Comparison of ENCODE assay signal across 8 cellular contexts in the genomic region with DNA sequence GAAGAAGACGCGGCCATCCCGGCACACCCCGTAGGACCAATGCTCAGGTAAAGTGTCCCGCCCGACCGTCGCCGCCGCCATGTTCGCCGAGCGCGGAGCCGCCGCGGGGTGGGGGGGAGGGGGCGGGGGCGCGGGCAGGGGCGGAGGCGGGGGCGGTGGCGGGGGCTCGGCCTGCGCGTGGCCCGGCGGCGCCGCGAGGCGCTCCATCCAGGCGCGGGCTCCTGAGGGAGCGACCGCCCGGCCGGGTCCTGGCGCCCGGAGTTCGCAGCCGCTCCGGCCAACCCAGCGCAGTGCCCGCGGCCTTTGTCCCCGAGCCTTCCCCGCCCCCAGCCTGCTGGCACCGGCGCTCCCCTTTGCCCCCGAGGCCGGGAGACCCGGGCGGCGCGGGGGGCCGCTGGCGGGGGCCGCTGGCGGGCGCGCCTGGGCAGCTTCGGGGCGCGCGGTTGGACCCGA. TPM values are rescaled to one million over a fixed set of nuclear protein-coding genes. Genes with fewer than 3 reads are reported as not detected.
A peak's percentile ranks its signal among the peaks of the same experiment; 100 is the strongest.
DNase-seq lines count a peak whose midpoint lies in the region; ATAC-seq and TF ChIP-seq lines count a peak whose summit lies in the region.

A gene with protein sequence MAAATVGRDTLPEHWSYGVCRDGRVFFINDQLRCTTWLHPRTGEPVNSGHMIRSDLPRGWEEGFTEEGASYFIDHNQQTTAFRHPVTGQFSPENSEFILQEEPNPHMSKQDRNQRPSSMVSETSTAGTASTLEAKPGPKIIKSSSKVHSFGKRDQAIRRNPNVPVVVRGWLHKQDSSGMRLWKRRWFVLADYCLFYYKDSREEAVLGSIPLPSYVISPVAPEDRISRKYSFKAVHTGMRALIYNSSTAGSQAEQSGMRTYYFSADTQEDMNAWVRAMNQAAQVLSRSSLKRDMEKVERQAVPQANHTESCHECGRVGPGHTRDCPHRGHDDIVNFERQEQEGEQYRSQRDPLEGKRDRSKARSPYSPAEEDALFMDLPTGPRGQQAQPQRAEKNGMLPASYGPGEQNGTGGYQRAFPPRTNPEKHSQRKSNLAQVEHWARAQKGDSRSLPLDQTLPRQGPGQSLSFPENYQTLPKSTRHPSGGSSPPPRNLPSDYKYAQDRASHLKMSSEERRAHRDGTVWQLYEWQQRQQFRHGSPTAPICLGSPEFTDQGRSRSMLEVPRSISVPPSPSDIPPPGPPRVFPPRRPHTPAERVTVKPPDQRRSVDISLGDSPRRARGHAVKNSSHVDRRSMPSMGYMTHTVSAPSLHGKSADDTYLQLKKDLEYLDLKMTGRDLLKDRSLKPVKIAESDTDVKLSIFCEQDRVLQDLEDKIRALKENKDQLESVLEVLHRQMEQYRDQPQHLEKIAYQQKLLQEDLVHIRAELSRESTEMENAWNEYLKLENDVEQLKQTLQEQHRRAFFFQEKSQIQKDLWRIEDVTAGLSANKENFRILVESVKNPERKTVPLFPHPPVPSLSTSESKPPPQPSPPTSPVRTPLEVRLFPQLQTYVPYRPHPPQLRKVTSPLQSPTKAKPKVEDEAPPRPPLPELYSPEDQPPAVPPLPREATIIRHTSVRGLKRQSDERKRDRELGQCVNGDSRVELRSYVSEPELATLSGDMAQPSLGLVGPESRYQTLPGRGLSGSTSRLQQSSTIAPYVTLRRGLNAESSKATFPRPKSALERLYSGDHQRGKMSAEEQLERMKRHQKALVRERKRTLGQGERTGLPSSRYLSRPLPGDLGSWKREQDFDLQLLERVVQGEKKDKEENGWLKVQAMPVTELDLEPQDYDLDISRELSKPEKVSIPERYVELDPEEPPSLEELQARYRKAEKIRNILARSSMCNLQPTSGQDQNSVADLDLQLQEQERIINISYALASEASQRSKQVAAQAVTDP (minus strand): TSS at position 94 of the 453 bp plus-strand sequence. CDS start 13 bp downstream, at position 81.

- no peak for ATAC-seq in HG02973 (IDR thresholded peaks at IDR 0.05; ENCODE audit: unreplicated experiment)
- no peak for ATAC-seq in GM21515 (IDR thresholded peaks at IDR 0.05; ENCODE audit: unreplicated experiment)

- peaks cover 4 to 8% (median 5%) of the 10 kb centered on the region in 4 donors for H3K4me1 Mint-ChIP-seq in CD4-positive, alpha-beta memory T cell
- H3K4me1 Mint-ChIP-seq in activated naive CD8-positive, alpha-beta T cell (ENCODE audit: low read depth) = peaks cover 4% of the 10 kb centered on the region

- POLR2A ChIA-PET in CD4-positive, alpha-beta memory T cell (lab: Charles Lee; ENCODE audit: partially characterized antibody) = interaction anchor here (1.0 to 1.5 kb wide), 2 partner anchors 8 to 63 kb away, joined by 4 to 7 read pairs; a partner anchor contains a TSS

- no peak for TF ChIP-seq CTCF in HL-60 (IDR thresholded peaks at IDR 0.05; ENCODE audit: insufficient read depth, low read length)

- H3K4me3 ChIP-seq in CD4-positive, alpha-beta memory T cell (ENCODE audit: low read length in 2 of 2) = peak within 1 kb of the TSS; percentile 4 to 29
- H3K4me3 ChIP-seq in HL-60 (replicated peaks; ENCODE audit: insufficient read depth, low read length) (peak within 1 kb of the TSS; percentile 48), iPS-11a (ENCODE audit: low read depth, low read length) (peak within 1 kb of the TSS; percentile 63), skeletal muscle satellite cell (ENCODE audit: low read length) (peak within 1 kb of the TSS; percentile 65)

- peaks cover 7% of the 10 kb centered on the region for H3K27me3 ChIP-seq in CD4-positive, alpha-beta memory T cell (ENCODE audit: insufficient read depth, low read length)
- H3K27me3 ChIP-seq in HL-60 (ENCODE audit: insufficient read depth, poor library complexity, severe bottlenecking) (peaks cover 54% of the 10 kb centered on the region), skeletal muscle satellite cell (ENCODE audit: control insufficient read depth, insufficient read depth, low read length) (no peaks in the 10 kb centered on the region)

- H3K9me3 ChIP-seq in CD4-positive, alpha-beta memory T cell (ENCODE audit: control insufficient read depth in 1 of 2, low read length in 2 of 2) = no peaks in the 10 kb centered on the region
- no peaks in the 10 kb centered on the region for H3K9me3 ChIP-seq in skeletal muscle satellite cell (replicated peaks; ENCODE audit: low read length)

- peak within 1 kb of the TSS; percentile 47 for H3K9ac ChIP-seq in skeletal muscle satellite cell (ENCODE audit: low read depth, low read length)

- H3K4me2 ChIP-seq in skeletal muscle satellite cell (ENCODE audit: low read length) = peak within 1 kb of the TSS; percentile 86

- no peak within 1 kb of the TSS for H3K27ac ChIP-seq in CD4-positive, alpha-beta memory T cell (ENCODE audit: low read depth, low read length)
- H3K27ac ChIP-seq in HL-60 (replicated peaks) = no peak within 1 kb of the TSS

- H3K27me3 Mint-ChIP-seq in CD4-positive, alpha-beta memory T cell = peaks cover 7 to 8% of the 10 kb centered on the region in 2 donors
- peaks cover 16% of the 10 kb centered on the region for H3K27me3 Mint-ChIP-seq in activated naive CD8-positive, alpha-beta T cell

- H3K4me3 Mint-ChIP-seq in CD4-positive, alpha-beta memory T cell = peak within 1 kb of the TSS; percentile 89 to 99 (median 95)
- peak within 1 kb of the TSS; percentile 93 for H3K4me3 Mint-ChIP-seq in activated naive CD8-positive, alpha-beta T cell

- H3K9me3 Mint-ChIP-seq in CD4-positive, alpha-beta memory T cell = peaks cover 0 to 2% (median 0%) of the 10 kb centered on the region in 8 donors
- no peaks in the 10 kb centered on the region for H3K9me3 Mint-ChIP-seq in activated naive CD8-positive, alpha-beta T cell (ENCODE audit: low read depth)

- DNase-seq in CD4-positive, alpha-beta memory T cell = peak in 2 of 5 donors; percentile 5 to 12
- DNase-seq in HL-60 (ENCODE audit: low read depth in 1 of 2, low spot score in 1 of 2) (no peak), NCI-H2029 treated with DMSO at 0.1 percent for 48 hours (lab: John Stamatoyannopoulos, UW) (no peak)

- peaks cover 7% of the 10 kb centered on the region for H3K4me1 ChIP-seq in CD4-positive, alpha-beta memory T cell (ENCODE audit: insufficient read depth, low read length)
- H3K4me1 ChIP-seq in skeletal muscle satellite cell (ENCODE audit: control insufficient read depth, insufficient read depth, low read length) = peaks cover 44% of the 10 kb centered on the region

- intact Hi-C loops in CD4-positive, alpha-beta memory T cell (cut with micrococcal nuclease) = loop anchor here (2.0 kb wide), 1 partner anchor 62 kb away; a partner anchor contains a TSS

- no peaks in the 10 kb centered on the region for H3K36me3 ChIP-seq in CD4-positive, alpha-beta memory T cell (ENCODE audit: insufficient read depth, low read length)
- H3K36me3 ChIP-seq in skeletal muscle satellite cell (ENCODE audit: insufficient read depth, low read length) = no peaks in the 10 kb centered on the region

- H3K27ac Mint-ChIP-seq in CD4-positive, alpha-beta memory T cell = peak within 1 kb of the TSS; percentile 14 to 79 (median 65)
- peak within 1 kb of the TSS; percentile 47 for H3K27ac Mint-ChIP-seq in activated naive CD8-positive, alpha-beta T cell

- H3K36me3 Mint-ChIP-seq in CD4-positive, alpha-beta memory T cell = peaks cover 0 to 4% of the 10 kb centered on the region in 2 donors
- H3K36me3 Mint-ChIP-seq in activated naive CD8-positive, alpha-beta T cell = peaks cover 2% of the 10 kb centered on the region

- CTCF ChIA-PET in CD4-positive, alpha-beta memory T cell (lab: Charles Lee; ENCODE audit: partially characterized antibody) = interaction anchor here (1.0 to 1.4 kb wide), 2 partner anchors 8 to 25 kb away, joined by 3 read pairs; no protein-coding TSS in a partner anchor

RNA-seq across cellular contexts. Expression of the gene that starts here (rescaled TPM):
- total RNA-seq in CD4-positive, alpha-beta memory T cell = 1 to 10 TPM; 7.7 to 8.3 TPM
- polyA plus RNA-seq in CD4-positive, alpha-beta memory T cell = 1 to 10 TPM; 1.6 to 4.3 TPM
- 0.51 and 1.1 TPM in 2 replicates for total RNA-seq in skeletal muscle satellite cell (2012; rRNA removed)
